ENCODE assay signal across 1 cellular context in genomic region chr22:29093030-29093429, GRCh38.
TF ChIP-seq lines count a peak whose summit lies in the region.

No MANE protein-coding gene starts in this region.

TF ChIP-seq in SK-N-SH treated with all-trans-retinoic acid at 6 μM for 48 hours, 23 proteins besides CTCF, POLR2A, EP300 and RAD21 (continued from another document):
- TF ChIP-seq TSHZ2 (CRISPR knock-in tag; IDR thresholded peaks at IDR 0.05) (no peak), GLIS3 (CRISPR knock-in tag; IDR thresholded peaks at IDR 0.05) (no peak), ZNF8 (CRISPR knock-in tag; IDR thresholded peaks at IDR 0.05) (no peak), ZFP30 (CRISPR knock-in tag; IDR thresholded peaks at IDR 0.05) (no peak)
TF ChIP-seq in SK-N-SH treated with all-trans-retinoic acid at 6 μM for 48 hours: peak in this region for 0.
